16 cellular contexts compared by ENCODE assay signal in the genomic region with DNA sequence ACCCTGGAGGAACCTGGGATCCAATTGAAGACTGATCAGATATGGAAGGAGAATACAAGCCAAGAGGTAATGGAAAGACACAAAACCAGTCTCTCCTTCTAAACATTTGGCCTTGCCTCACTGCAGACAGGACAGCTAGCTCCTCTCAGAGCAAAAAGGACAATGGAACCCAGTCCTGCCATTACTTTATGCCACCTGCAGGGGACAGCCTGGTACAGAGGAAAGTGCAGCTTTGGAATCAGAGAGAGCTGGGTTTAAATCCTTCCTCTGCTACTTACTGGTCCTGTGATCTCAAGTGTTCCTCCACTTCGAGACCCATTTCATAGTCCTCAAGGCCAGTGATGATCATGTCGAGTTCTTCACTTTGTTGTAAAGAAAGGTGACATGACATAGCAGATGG.
DNase-seq lines count a peak whose midpoint lies in the region; ATAC-seq and TF ChIP-seq lines count a peak whose summit lies in the region.
"Had no signal": no experiment of that assay in that cellular context is flagged by ENCODE, and none has a peak within 500 bp of the region (broad histone marks: within the 10 kb centered on the region; RNA-seq: fewer than 3 reads in every experiment).

No MANE protein-coding gene starts in this region.

- no peak overlapping the region for H3K4me3 ChIP-seq in cardiac muscle cell
- H3K4me3 ChIP-seq in OCI-LY7 (ENCODE audit: low read depth, low read length, poor library complexity, severe bottlenecking), result no peak overlapping the region
- no peak overlapping the region for H3K4me3 ChIP-seq in epithelial cell of esophagus (ENCODE audit: low read length)
- H3K4me3 ChIP-seq in thyroid gland (replicated peaks in 1 of 3), result no peak overlapping the region
- H3K4me3 ChIP-seq: body of pancreas, HAP-1, MG63, pancreas had no signal

- no peaks in the 10 kb centered on the region for H4K20me1 ChIP-seq in OCI-LY7 (ENCODE audit: insufficient read depth, low read length)

- peaks cover 7% of the 10 kb centered on the region for H3K4me1 ChIP-seq in cardiac muscle cell (ENCODE audit: low read depth)
- peaks cover 13% of the 10 kb centered on the region for H3K4me1 ChIP-seq in OCI-LY7 (ENCODE audit: insufficient read depth, low read length, poor library complexity, severe bottlenecking)
- peaks cover 5 to 8% of the 10 kb centered on the region in 2 donors for H3K4me1 ChIP-seq in thyroid gland
- H3K4me1 ChIP-seq: body of pancreas, pancreas had no signal

- no peak overlapping the region for H2AFZ ChIP-seq in OCI-LY7 (ENCODE audit: low read length)

- ATAC-seq in left ventricle myocardium superior (no peak), HG03025 (IDR thresholded peaks at IDR 0.05; ENCODE audit: low FRiP score, unreplicated experiment) (no peak)
- ATAC-seq: body of pancreas, pancreas had no signal

- 96 to 100% methylated on average over 2 of the region's 2 CpGs for WGBS in thyroid gland, 2 donors

- POLR2A ChIA-PET in OCI-LY7 (lab: Charles Lee), result no interaction called here

- H3K4me2 ChIP-seq in OCI-LY7 (ENCODE audit: low read length), result no peak overlapping the region

- peaks cover 9% of the 10 kb centered on the region for H3K4me1 Mint-ChIP-seq in type B pancreatic cell (ENCODE audit: unreplicated experiment)
- H3K4me1 Mint-ChIP-seq: immature natural killer cell had no signal

- no TSS peak for BruUV-seq in OCI-LY7 (replicated peaks; lab: Mats Ljungman, UMichigan)

- no peak overlapping the region for H3K27ac Mint-ChIP-seq in type B pancreatic cell
- H3K27ac Mint-ChIP-seq: immature natural killer cell had no signal

- H3K9me3 ChIP-seq in cardiac muscle cell (ENCODE audit: low read depth), result no peaks in the 10 kb centered on the region
- H3K9me3 ChIP-seq in OCI-LY7 (ENCODE audit: low read length), result no peaks in the 10 kb centered on the region
- H3K9me3 ChIP-seq in thyroid gland, result no peaks in the 10 kb centered on the region
- H3K9me3 ChIP-seq: body of pancreas, pancreas had no signal

- no peak overlapping the region for H3K4me3 Mint-ChIP-seq in type B pancreatic cell
- H3K4me3 Mint-ChIP-seq: immature natural killer cell had no signal

- intact Hi-C loops in left ventricle myocardium superior (cut with micrococcal nuclease), result no loop called here
- intact Hi-C loops in OCI-LY7 (cut with micrococcal nuclease; ENCODE audit: unreplicated experiment), result no loop called here
- intact Hi-C loops in thyroid gland (cut with DNase I), result no loop called here

- H3K27me3 Mint-ChIP-seq in type B pancreatic cell, result peaks cover 3% of the 10 kb centered on the region

- no peaks in the 10 kb centered on the region for H3K36me3 Mint-ChIP-seq in type B pancreatic cell

- no peaks in the 10 kb centered on the region for H3K36me3 ChIP-seq in cardiac muscle cell
- no peaks in the 10 kb centered on the region for H3K36me3 ChIP-seq in OCI-LY7 (ENCODE audit: insufficient read depth, low read length)
- no peaks in the 10 kb centered on the region for H3K36me3 ChIP-seq in thyroid gland
- H3K36me3 ChIP-seq: HAP-1, pancreas had no signal

- no peak overlapping the region for H3K27ac ChIP-seq in cardiac muscle cell
- H3K27ac ChIP-seq in OCI-LY7 (ENCODE audit: low read depth, low read length, poor library complexity, severe bottlenecking), result no peak overlapping the region
- no peak overlapping the region for H3K27ac ChIP-seq in thyroid gland
- H3K27ac ChIP-seq: body of pancreas, pancreas had no signal

- CTCF ChIA-PET in OCI-LY7 (lab: Charles Lee; ENCODE audit: unreplicated experiment), result no interaction called here

- no peaks in the 10 kb centered on the region for H3K9me2 ChIP-seq in OCI-LY7 (ENCODE audit: insufficient read depth, low read length)

- peaks cover 4% of the 10 kb centered on the region for H3K9me3 Mint-ChIP-seq in type B pancreatic cell

- H3K79me2 ChIP-seq in OCI-LY7 (ENCODE audit: insufficient read depth, low read depth, low read length), result no peaks in the 10 kb centered on the region

- no peak for TF ChIP-seq POLR2A in thyroid gland (IDR thresholded peaks at IDR 0.05)

- H3K27me3 ChIP-seq in cardiac muscle cell (no peaks in the 10 kb centered on the region), thyroid gland (no peaks in the 10 kb centered on the region)
- H3K27me3 ChIP-seq: body of pancreas, MG63, pancreas had no signal

- TF ChIP-seq CTCF in cardiac muscle cell (IDR thresholded peaks at IDR 0.05; ENCODE audit: low read depth, low read length), result peak; percentile 6
- peak; percentile 57 for TF ChIP-seq CTCF in OCI-LY7 (conservative IDR thresholded peaks at IDR 0.05; ENCODE audit: low read length)
- TF ChIP-seq CTCF in epithelial cell of esophagus (IDR thresholded peaks at IDR 0.05; ENCODE audit: insufficient read depth, low read depth, low read length, missing control alignments), result peak; percentile 25
- peak; percentile 35 for TF ChIP-seq CTCF in type B pancreatic cell (conservative IDR thresholded peaks at IDR 0.05)
- TF ChIP-seq CTCF in thyroid gland (IDR thresholded peaks at IDR 0.05), result no peak

- no peak for DNase-seq in cardiac muscle cell (ENCODE audit: low read depth in 1 of 2, low spot score in 1 of 2)
- no peak for DNase-seq in left ventricle myocardium superior
- DNase-seq in OCI-LY7 (ENCODE audit: low spot score), result no peak
- DNase-seq in epithelial cell of esophagus (ENCODE audit: low read depth), result no peak
- DNase-seq in type B pancreatic cell (ENCODE audit: extremely low spot score, unreplicated experiment), result no peak
- no peak for DNase-seq in thyroid gland
- no peak for DNase-seq in activated naive CD4-positive, alpha-beta T cell treated with anti-CD3 and anti-CD28 coated beads, Interleukin-2, amount 50 U/mL, for 16 hours
- DNase-seq: body of pancreas, immature natural killer cell, MG63, midbrain, NCI-H2171, pancreas, small intestine had no signal

Comparison
In these comparisons a context has a peak if more than half of its experiments do, and no peak if none do; other contexts are left out.
1. CTCF ChIP-seq: peak in cardiac muscle cell (single experiment), OCI-LY7 (single experiment), epithelial cell of esophagus (single experiment) and type B pancreatic cell (single experiment); none in thyroid gland (0 of 6).